In genomic region chr10:119104653-119105024, GRCh38 we compare ENCODE assay signal across 8 cellular contexts. TPM values are rescaled to one million over a fixed set of nuclear protein-coding genes. Genes with fewer than 3 reads are reported as not detected.
DNase-seq lines count a peak whose midpoint lies in the region; ATAC-seq and TF ChIP-seq lines count a peak whose summit lies in the region.

No MANE protein-coding gene starts in this region.

- no peak for ATAC-seq in GM18505 (IDR thresholded peaks at IDR 0.05; ENCODE audit: unreplicated experiment)

- H3K9me3 ChIP-seq in breast epithelium, result no peaks in the 10 kb centered on the region
- no peaks in the 10 kb centered on the region for H3K9me3 ChIP-seq in suprapubic skin

- no peak for TF ChIP-seq EP300 in suprapubic skin (IDR thresholded peaks at IDR 0.05)

- no peak for TF ChIP-seq POLR2A in breast epithelium (IDR thresholded peaks at IDR 0.05)
- no peak for TF ChIP-seq POLR2A in lower leg skin (IDR thresholded peaks at IDR 0.05)
- TF ChIP-seq POLR2A in suprapubic skin (IDR thresholded peaks at IDR 0.05), result no peak
- no peak for TF ChIP-seq POLR2A in GM18505 (IDR thresholded peaks at IDR 0.05; ENCODE audit: borderline replicate concordance, extremely low read depth, insufficient read depth, insufficient read length)

- peak overlapping the region in 1 of 2 donors; percentile 81 for H3K27ac ChIP-seq in breast epithelium
- peak overlapping the region; percentile 88 for H3K27ac ChIP-seq in suprapubic skin

- H3K36me3 ChIP-seq in breast epithelium (no peaks in the 10 kb centered on the region), suprapubic skin (peaks cover 10% of the 10 kb centered on the region)

- H3K4me3 ChIP-seq in LNCaP clone FGC (ENCODE audit: low read depth, low read length), result peak overlapping the region; percentile 74
- peak overlapping the region; percentile 79 to 98 (median 92) for H3K4me3 ChIP-seq in breast epithelium
- peak overlapping the region; percentile 10 for H3K4me3 ChIP-seq in lower leg skin (ENCODE audit: low read depth, poor library complexity, severe bottlenecking)
- peak overlapping the region; percentile 96 for H3K4me3 ChIP-seq in suprapubic skin

- peaks cover 0 to 4% of the 10 kb centered on the region in 2 donors for H3K4me1 ChIP-seq in breast epithelium
- H3K4me1 ChIP-seq in suprapubic skin, result peaks cover 49% of the 10 kb centered on the region

- 2% methylated on average over 14 to 21 of the region's 22 CpGs for WGBS in lower leg skin, 2 donors
- WGBS in suprapubic skin, result 3% methylated on average over 14 of the region's 22 CpGs

- DNase-seq in NCI-H748 (lab: John Stamatoyannopoulos, UW; ENCODE audit: unreplicated experiment) (peak; percentile 24), NCI-H748 treated with DMSO at 0.1 percent for 48 hours (lab: John Stamatoyannopoulos, UW) (no peak), LNCaP clone FGC (ENCODE audit: low read depth) (no peak), breast epithelium (ENCODE audit: low spot score in 2 of 2) (no peak), lower leg skin (ENCODE audit: low spot score in 2 of 2) (no peak), suprapubic skin (ENCODE audit: low spot score in 2 of 2) (peak in 1 of 2 donors; percentile 71), AML-193 (lab: John Stamatoyannopoulos, UW) (no peak)

- intact Hi-C loops in breast epithelium (cut with DNase I; ENCODE audit: low total_unique reads) (no loop called here), lower leg skin (cut with DNase I; ENCODE audit: low total_unique reads) (no loop called here)

- H3K27me3 ChIP-seq in breast epithelium, result no peaks in the 10 kb centered on the region
- H3K27me3 ChIP-seq in suprapubic skin, result no peaks in the 10 kb centered on the region

- TF ChIP-seq CTCF in LNCaP clone FGC (IDR thresholded peaks at IDR 0.05; ENCODE audit: control insufficient read depth, extremely low read depth, insufficient read depth), result no peak
- no peak for TF ChIP-seq CTCF in breast epithelium (IDR thresholded peaks at IDR 0.05)
- TF ChIP-seq CTCF in lower leg skin (IDR thresholded peaks at IDR 0.05), result no peak
- TF ChIP-seq CTCF in suprapubic skin (IDR thresholded peaks at IDR 0.05), result no peak

RNA-seq across cellular contexts. Expression of gene DENND10, which starts 0.7 kb away (rescaled TPM):
- 10 to 100 TPM; 33.8 to 55.0 (median 37.3) TPM for total RNA-seq in breast epithelium
- total RNA-seq in lower leg skin, result 10 to 100 TPM; 25.8 to 46.2 (median 40.5) TPM
- total RNA-seq in suprapubic skin, result 10 to 100 TPM; 27.5 to 45.8 (median 33.1) TPM

RNA-seq across cellular contexts. Expression of gene EIF3A, which starts 24.0 kb away (rescaled TPM):
- 100 to 1,000 TPM; 117 to 166 (median 124) TPM for total RNA-seq in breast epithelium
- 100 to 1,000 TPM; 105 to 138 (median 121) TPM for total RNA-seq in lower leg skin
- 100 to 1,000 TPM; 116 to 148 (median 123) TPM for total RNA-seq in suprapubic skin

Comparison
In these comparisons a context has a peak if more than half of its experiments do, and no peak if none do; other contexts are left out.
1. H3K4me3 ChIP-seq: peak in every context shown above with its lines; median percentile 96 in suprapubic skin; 92 in breast epithelium; 74 in LNCaP clone FGC; 10 in lower leg skin.